ENCODE assay signal across 19 cellular contexts in genomic region chr15:70341566-70341965, GRCh38.
DNase-seq lines count a peak whose midpoint lies in the region; ATAC-seq and TF ChIP-seq lines count a peak whose summit lies in the region.
"Had no signal": no experiment of that assay in that cellular context is flagged by ENCODE, and none has a peak within 500 bp of the region (broad histone marks: within the 10 kb centered on the region; RNA-seq: fewer than 3 reads in every experiment).

No MANE protein-coding gene starts in this region.

- intact Hi-C loops in CD14-positive monocyte (cut with micrococcal nuclease): loop anchor here in 1 of 2 donors (5.0 kb wide), 1 partner anchor 74 kb away; no protein-coding TSS in a partner anchor

- TF ChIP-seq CTCF in CD14-positive monocyte (IDR thresholded peaks at IDR 0.05) (no peak), WERI-Rb-1 (IDR thresholded peaks at IDR 0.05; ENCODE audit: low read depth, low read length) (no peak), lung (IDR thresholded peaks at IDR 0.05; ENCODE audit: control extremely low read depth, extremely low read depth) (no peak)

- peak; percentile 28 for DNase-seq in CD14-positive monocyte (ENCODE audit: low spot score)
- DNase-seq in WERI-Rb-1: no peak
- DNase-seq in lung (ENCODE audit: low spot score): peak; percentile 20
- DNase-seq in stimulated activated CD8-positive, alpha-beta memory T cell treated with anti-CD3 and anti-CD28 coated beads, Interleukin-4, amount 100 ng/mL, for 48 hours: peak; percentile 5
- no peak for DNase-seq in EL
- DNase-seq in activated CD4-positive, alpha-beta T cell treated with anti-CD3 and anti-CD28 coated beads, Interleukin-2, amount 50 U/mL, for 48 hours: no peak
- DNase-seq: HCEC 1CT, MM.1S, NCI-H1092, NCI-H1436 treated with DMSO at 0.1 percent for 48 hours, NCI-H2029, NCI-H345, NCI-H526 treated with DMSO at 0.1 percent for 48 hours, Right ventricle myocardium superior had no signal

- peak overlapping the region in 1 of 7 donors; percentile 12 for H3K27ac Mint-ChIP-seq in CD14-positive monocyte
- H3K27ac Mint-ChIP-seq: CD8-positive, alpha-beta T cell had no signal

- no peaks in the 10 kb centered on the region for H3K9me3 Mint-ChIP-seq in CD14-positive monocyte
- H3K9me3 Mint-ChIP-seq: CD8-positive, alpha-beta T cell had no signal

- H3K27me3 ChIP-seq in WERI-Rb-1 (ENCODE audit: insufficient read depth, low read depth, severe bottlenecking) (no peaks in the 10 kb centered on the region), lung (ENCODE audit: control insufficient read depth, insufficient read depth) (no peaks in the 10 kb centered on the region)
- H3K27me3 ChIP-seq: BLaER1 had no signal

- peaks cover 0 to 1% of the 10 kb centered on the region in 2 donors for H3K36me3 Mint-ChIP-seq in CD14-positive monocyte
- H3K36me3 Mint-ChIP-seq: CD8-positive, alpha-beta T cell had no signal

- H3K27me3 Mint-ChIP-seq in CD14-positive monocyte (ENCODE audit: low read depth in 3 of 3): peaks cover 1 to 5% (median 2%) of the 10 kb centered on the region in 3 donors

- H3K4me1 ChIP-seq in lung (ENCODE audit: control insufficient read depth in 2 of 2, insufficient read depth in 2 of 2, low read length in 2 of 2): peaks cover 0 to 2% of the 10 kb centered on the region in 2 donors
- H3K4me1 ChIP-seq: A549 had no signal

- peaks cover 22% of the 10 kb centered on the region for H3K4me1 Mint-ChIP-seq in CD14-positive monocyte

- H3K36me3 ChIP-seq in WERI-Rb-1 (no peaks in the 10 kb centered on the region), lung (ENCODE audit: control insufficient read depth in 2 of 2, insufficient read depth in 2 of 2, low read length in 2 of 2) (no peaks in the 10 kb centered on the region)
- H3K36me3 ChIP-seq: BLaER1 had no signal

- H3K4me3 ChIP-seq in WERI-Rb-1 (ENCODE audit: low read depth, low read length) (no peak overlapping the region), lung (no peak overlapping the region)
- H3K4me3 ChIP-seq: A549, BLaER1 had no signal

- WGBS in lung, 2 donors: 77 to 89% methylated on average over 5 of the region's 5 CpGs

- H3K4me3 Mint-ChIP-seq in CD14-positive monocyte: no peak overlapping the region
- H3K4me3 Mint-ChIP-seq: CD8-positive, alpha-beta T cell had no signal

- H3K27ac ChIP-seq in WERI-Rb-1 (peak overlapping the region; percentile 96), lung (ENCODE audit: low read depth in 1 of 2, low read length in 1 of 2) (no peak overlapping the region)
- H3K27ac ChIP-seq: A549, BLaER1 had no signal

- ATAC-seq in lung (ENCODE audit: insufficient read depth, low FRiP score) (no peak), GM21423 (IDR thresholded peaks at IDR 0.05; ENCODE audit: unreplicated experiment) (no peak), HG03521 (IDR thresholded peaks at IDR 0.05; ENCODE audit: unreplicated experiment) (no peak)
- ATAC-seq: A549; CD8-positive, alpha-beta T cell had no signal

- H3K9me3 ChIP-seq in WERI-Rb-1 (ENCODE audit: severe bottlenecking) (no peaks in the 10 kb centered on the region), lung (ENCODE audit: control insufficient read depth in 2 of 2, insufficient read depth in 1 of 2, low read length in 1 of 2) (peaks cover 0 to 2% of the 10 kb centered on the region in 2 donors)
- H3K9me3 ChIP-seq: A549, BLaER1 had no signal

Comparison
In these comparisons a context has a peak if more than half of its experiments do, and no peak if none do; other contexts are left out.
1. DNase-seq: peak in CD14-positive monocyte (single experiment), lung (single experiment) and stimulated activated CD8-positive, alpha-beta memory T cell treated with anti-CD3 and anti-CD28 coated beads, Interleukin-4, amount 100 ng/mL, for 48 hours (single experiment); none in WERI-Rb-1 (single experiment), EL (single experiment) and activated CD4-positive, alpha-beta T cell treated with anti-CD3 and anti-CD28 coated beads, Interleukin-2, amount 50 U/mL, for 48 hours (0 of 2).